22 cellular contexts compared by ENCODE assay signal in the genomic region with DNA sequence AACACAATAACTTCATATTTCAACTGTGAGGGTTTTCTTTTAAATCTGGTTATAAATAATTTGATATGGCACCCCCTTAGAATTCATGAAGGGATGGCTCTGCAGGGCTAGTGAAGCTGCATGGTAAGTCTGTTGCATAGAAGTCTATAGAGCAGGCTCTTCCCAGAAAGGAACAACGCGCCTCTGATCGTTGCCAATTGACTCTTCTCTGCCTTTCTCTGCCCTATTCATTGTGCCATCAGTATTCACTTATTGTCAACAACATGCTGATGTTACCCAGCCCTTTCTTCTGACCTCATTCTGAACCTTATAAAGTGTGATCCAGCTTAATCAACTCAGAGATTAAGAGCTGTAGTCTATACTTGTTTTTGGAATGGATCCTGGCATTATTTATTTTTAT.
"Had no signal": no experiment of that assay in that cellular context is flagged by ENCODE, and none has a peak within 500 bp of the region (broad histone marks: within the 10 kb centered on the region; RNA-seq: fewer than 3 reads in every experiment).

No MANE protein-coding gene starts in this region.

- DNase-seq: naive thymus-derived CD8-positive, alpha-beta T cell; nephron progenitor cell; pancreas; psoas muscle; right cardiac atrium; right lobe of liver; sigmoid colon; small intestine; stimulated activated CD4-positive, alpha-beta T cell treated with anti-CD3 and anti-CD28 coated beads, Interleukin-15, amount 100 ng/mL, for 24 hours; stimulated activated CD4-positive, alpha-beta T cell treated with anti-CD3 and anti-CD28 coated beads, Interleukin-2, amount 100 ng/mL, for 24 hours; stimulated activated CD4-positive, alpha-beta T cell treated with anti-CD3 and anti-CD28 coated beads, Interleukin-2, amount 100 ng/mL, for 48 hours; stimulated activated CD4-positive, alpha-beta T cell treated with anti-CD3 and anti-CD28 coated beads, Interleukin-4, amount 100 ng/mL, for 24 hours; stimulated activated naive B cell treated with anti-CD40 and anti-IgM and Interleukin-4, amounts not matched to agents 10 μg/mL and 1 μg/mL and 100 μg/mL, for 72 hours; stimulated activated naive CD4-positive, alpha-beta T cell treated with Interleukin-2 at 50 U/mL for 16 hours; stomach; testis; tibial artery; transverse colon; upper lobe of right lung; uterus had no signal

- ATAC-seq: naive thymus-derived CD8-positive, alpha-beta T cell; natural killer cell treated with Interleukin-12 subunit alpha and Interleukin-12 subunit beta and Interleukin-15 and Interleukin-18, amount 100 ng/mL, for 72 hours; pancreas; psoas muscle; right cardiac atrium; right lobe of liver; stimulated activated effector memory CD8-positive, alpha-beta T cell treated with anti-CD3 and anti-CD28 coated beads, Interleukin-12 subunit alpha, Interleukin-12 subunit beta, amount 100 ng/mL, for 72 hours; stimulated activated naive B cell treated with anti-CD40 and anti-IgM and Interleukin-4, amounts not matched to agents 10 μg/mL and 1 μg/mL and 100 μg/mL, for 72 hours; upper lobe of right lung had no signal
